1 cellular context compared by ENCODE assay signal in the genomic region with DNA sequence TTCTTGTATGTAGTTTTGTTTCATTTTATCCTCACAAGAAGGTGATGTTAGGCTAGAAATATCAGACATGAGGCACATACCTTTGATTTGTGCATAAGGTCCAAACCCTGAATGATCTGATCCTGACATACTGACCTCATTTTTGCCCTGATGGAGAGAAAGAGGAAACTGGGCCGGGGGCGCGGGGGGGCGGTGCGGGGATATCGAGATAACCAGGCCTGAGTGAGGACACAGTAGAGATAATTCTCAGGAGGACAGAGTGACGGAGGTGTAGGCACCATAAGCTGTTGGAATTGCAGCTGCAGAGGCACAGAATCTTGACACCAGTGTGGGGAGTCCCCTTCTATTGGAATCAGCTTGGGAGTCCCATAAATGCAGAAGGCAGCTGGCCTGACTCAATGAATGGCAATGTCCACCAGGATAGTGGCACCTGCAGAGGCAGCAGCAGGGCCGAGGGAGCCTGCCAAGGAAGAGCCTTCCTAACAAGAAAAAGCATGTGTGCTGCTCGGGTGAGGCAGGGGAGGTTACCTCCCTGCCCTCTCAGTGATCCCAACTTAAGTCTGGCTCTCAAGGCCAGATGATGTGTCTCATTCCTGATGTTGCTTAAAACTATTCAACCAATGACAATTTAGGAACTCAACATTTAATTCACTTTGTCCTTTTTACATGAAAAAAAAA.
TF ChIP-seq lines count a peak whose summit lies in the region.

No MANE protein-coding gene starts in this region.

TF ChIP-seq in H1, 55 proteins besides CTCF, POLR2A, EP300 and RAD21 (continued from another document):
- no peak for TF ChIP-seq CTBP2 (IDR thresholded peaks at IDR 0.05; ENCODE audit: borderline replicate concordance, insufficient read depth, insufficient read length, low read length)
- no peak for TF ChIP-seq CHD2 (IDR thresholded peaks at IDR 0.05; ENCODE audit: low read length)
- TF ChIP-seq NANOG (IDR thresholded peaks at IDR 0.05; ENCODE audit: insufficient read depth, low read depth, low read length, poor library complexity, severe bottlenecking): no peak
- no peak for TF ChIP-seq NRF1 (IDR thresholded peaks at IDR 0.05; ENCODE audit: low read depth, low read length)
- TF ChIP-seq ASH2L (IDR thresholded peaks at IDR 0.05; ENCODE audit: low read length): no peak
- TF ChIP-seq SP4 (IDR thresholded peaks at IDR 0.05; ENCODE audit: low read length): no peak
- no peak for TF ChIP-seq FOSL1 (IDR thresholded peaks at IDR 0.05; ENCODE audit: insufficient read depth, low read depth, low read length)
- no peak for TF ChIP-seq RBBP5 (IDR thresholded peaks at IDR 0.05; ENCODE audit: borderline replicate concordance, low read depth, low read length)
- no peak for TF ChIP-seq ZNF274 (IDR thresholded peaks at IDR 0.05; ENCODE audit: borderline replicate concordance, extremely low read depth, low read length)
- no peak for TF ChIP-seq CBX8 (IDR thresholded peaks at IDR 0.05; ENCODE audit: borderline replicate concordance, low read depth, low read length)
- TF ChIP-seq, protein P1, sequence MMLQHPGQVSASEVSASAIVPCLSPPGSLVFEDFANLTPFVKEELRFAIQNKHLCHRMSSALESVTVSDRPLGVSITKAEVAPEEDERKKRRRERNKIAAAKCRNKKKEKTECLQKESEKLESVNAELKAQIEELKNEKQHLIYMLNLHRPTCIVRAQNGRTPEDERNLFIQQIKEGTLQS (IDR thresholded peaks at IDR 0.05; ENCODE audit: insufficient read depth, low read depth, low read length): no peak
- no peak for TF ChIP-seq TAF1 (IDR thresholded peaks at IDR 0.05; ENCODE audit: low read depth, low read length)
TF ChIP-seq in H1: peak in this region for 0.
